In genomic region chr1:228433337-228434053, GRCh38 we compare ENCODE assay signal across 2 cellular contexts. TPM values are rescaled to one million over a fixed set of nuclear protein-coding genes. Genes with fewer than 3 reads are reported as not detected.
"Had no signal": no experiment of that assay in that cellular context is flagged by ENCODE, and none has a peak within 500 bp of the region (broad histone marks: within the 10 kb centered on the region; RNA-seq: fewer than 3 reads in every experiment).

No MANE protein-coding gene starts in this region.

RNA-seq across cellular contexts. Expression of gene TRIM17, which starts 16.8 kb away (rescaled TPM):
- total RNA-seq: mesenteric fat pad, myocyte had no signal
